29 cellular contexts compared by ENCODE assay signal in the genomic region with DNA sequence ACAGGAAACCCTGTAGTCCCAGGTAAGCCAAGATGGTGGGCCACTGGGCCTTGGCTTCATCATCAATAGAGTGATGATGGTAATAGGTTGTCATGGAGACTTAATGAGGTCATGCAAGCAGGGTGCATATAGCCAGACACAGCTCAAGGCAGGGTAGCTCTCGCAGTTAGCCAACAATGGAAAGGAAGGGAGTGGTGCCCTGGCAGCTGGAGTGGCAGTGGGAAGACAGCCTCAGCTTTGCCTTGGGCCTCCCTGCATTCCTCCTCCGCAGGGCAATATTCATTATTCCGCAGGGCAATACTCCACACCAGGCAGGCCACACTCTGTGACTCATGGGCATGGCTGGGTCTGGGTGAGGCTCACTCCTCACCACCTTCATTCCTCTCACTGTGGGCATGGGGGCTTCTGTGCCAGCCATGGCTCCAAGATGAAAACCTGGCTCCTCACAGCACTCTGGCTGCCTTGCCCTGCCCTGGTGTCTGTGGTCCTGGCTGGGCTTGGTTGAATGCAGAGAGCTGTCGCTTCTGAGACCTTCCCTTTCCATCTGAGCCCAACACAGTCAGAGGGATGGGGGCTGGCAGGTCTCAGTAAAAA.
"Had no signal": no experiment of that assay in that cellular context is flagged by ENCODE, and none has a peak within 500 bp of the region (broad histone marks: within the 10 kb centered on the region; RNA-seq: fewer than 3 reads in every experiment).

No MANE protein-coding gene starts in this region.

- H3K9me3 Mint-ChIP-seq: activated CD4-positive, alpha-beta memory T cell treated with anti-CD3 and anti-CD28 coated beads, Interleukin-2, amount 10 ng/mL, durations not matched to agents 7 days and 5 days; activated CD4-positive, alpha-beta T cell treated with anti-CD3 and anti-CD28 coated beads, Interleukin-2, amount 10 ng/mL, durations not matched to agents 7 days and 5 days; activated naive CD4-positive, alpha-beta T cell treated with anti-CD3 and anti-CD28 coated beads, Interleukin-2, amount 10 ng/mL, durations not matched to agents 7 days and 5 days; mesothelial cell of epicardium; stimulated activated memory B cell treated with anti-CD40 and anti-IgM and Interleukin-4, amounts not matched to agents 10 μg/mL and 1 μg/mL and 100 μg/mL, for 72 hours; stimulated activated naive CD8-positive, alpha-beta T cell treated with anti-CD3 and anti-CD28 coated beads, Interleukin-15, amount 100 ng/mL, for 72 hours; WTC11 had no signal

- H3K4me3 ChIP-seq: ovary, upper lobe of right lung had no signal

- H3K4me1 Mint-ChIP-seq: activated CD4-positive, alpha-beta memory T cell treated with anti-CD3 and anti-CD28 coated beads, Interleukin-2, amount 10 ng/mL, durations not matched to agents 7 days and 5 days; activated CD4-positive, alpha-beta T cell treated with anti-CD3 and anti-CD28 coated beads, Interleukin-2, amount 10 ng/mL, durations not matched to agents 7 days and 5 days; activated naive CD4-positive, alpha-beta T cell treated with anti-CD3 and anti-CD28 coated beads, Interleukin-2, amount 10 ng/mL, durations not matched to agents 7 days and 5 days; stimulated activated memory B cell treated with anti-CD40 and anti-IgM and Interleukin-4, amounts not matched to agents 10 μg/mL and 1 μg/mL and 100 μg/mL, for 72 hours; stimulated activated naive CD8-positive, alpha-beta T cell treated with anti-CD3 and anti-CD28 coated beads, Interleukin-15, amount 100 ng/mL, for 72 hours; T-helper 17 cell had no signal

- H3K27ac Mint-ChIP-seq: activated CD4-positive, alpha-beta memory T cell treated with anti-CD3 and anti-CD28 coated beads, Interleukin-2, amount 10 ng/mL, durations not matched to agents 7 days and 5 days; activated CD4-positive, alpha-beta T cell treated with anti-CD3 and anti-CD28 coated beads, Interleukin-2, amount 10 ng/mL, durations not matched to agents 7 days and 5 days; activated naive CD4-positive, alpha-beta T cell treated with anti-CD3 and anti-CD28 coated beads, Interleukin-2, amount 10 ng/mL, durations not matched to agents 7 days and 5 days; mesothelial cell of epicardium; naive B cell; nephron progenitor cell; progenitor cell of endocrine pancreas; stimulated activated memory B cell treated with anti-CD40 and anti-IgM and Interleukin-4, amounts not matched to agents 10 μg/mL and 1 μg/mL and 100 μg/mL, for 72 hours; stimulated activated naive CD8-positive, alpha-beta T cell treated with anti-CD3 and anti-CD28 coated beads, Interleukin-15, amount 100 ng/mL, for 72 hours; T-helper 17 cell; WTC11 had no signal

- H3K27ac ChIP-seq: brain microvascular endothelial cell, neutrophil, ovary, upper lobe of right lung had no signal

- H3K36me3 Mint-ChIP-seq: activated naive CD4-positive, alpha-beta T cell treated with anti-CD3 and anti-CD28 coated beads, Interleukin-2, amount 10 ng/mL, durations not matched to agents 7 days and 5 days; mesothelial cell of epicardium; naive B cell; stimulated activated memory B cell treated with anti-CD40 and anti-IgM and Interleukin-4, amounts not matched to agents 10 μg/mL and 1 μg/mL and 100 μg/mL, for 72 hours; WTC11 had no signal

- DNase-seq: activated CD4-positive, alpha-beta memory T cell treated with anti-CD3 and anti-CD28 coated beads, Interleukin-2, amount 10 ng/mL, durations not matched to agents 7 days and 5 days; activated CD4-positive, alpha-beta T cell treated with anti-CD3 and anti-CD28 coated beads for 1 hour; activated CD4-positive, alpha-beta T cell treated with anti-CD3 and anti-CD28 coated beads, Interleukin-2, amount 10 ng/mL, durations not matched to agents 7 days and 5 days; activated gamma-delta T cell; activated naive CD4-positive, alpha-beta T cell treated with anti-CD3 and anti-CD28 coated beads, Interleukin-2, amount 10 ng/mL, durations not matched to agents 7 days and 5 days; amniotic stem cell; brain microvascular endothelial cell; caudate nucleus; cortex of kidney; foreskin fibroblast; left ventricle myocardium superior; mammary epithelial cell; naive B cell; nephron progenitor cell; ovary; small intestine; stimulated activated CD4-positive, alpha-beta T cell treated with anti-CD3 and anti-CD28 coated beads, Interleukin-4, amount 100 ng/mL, for 24 hours; stimulated activated naive CD8-positive, alpha-beta T cell treated with anti-CD3 and anti-CD28 coated beads, Interleukin-15, amount 100 ng/mL, for 72 hours; substantia nigra; T-helper 17 cell; T1000; upper lobe of right lung had no signal

- H3K27me3 Mint-ChIP-seq: activated CD4-positive, alpha-beta T cell treated with anti-CD3 and anti-CD28 coated beads, Interleukin-2, amount 10 ng/mL, durations not matched to agents 7 days and 5 days had no signal

- ATAC-seq: left ventricle myocardium superior; sciatic nerve; SK-N-SH treated with all-trans-retinoic acid at 6 μM for 48 hours; stimulated activated memory B cell treated with anti-CD40 and anti-IgM and Interleukin-4, amounts not matched to agents 10 μg/mL and 1 μg/mL and 100 μg/mL, for 72 hours; stimulated activated naive CD8-positive, alpha-beta T cell treated with anti-CD3 and anti-CD28 coated beads, Interleukin-15, amount 100 ng/mL, for 72 hours; T-helper 17 cell; upper lobe of right lung; WTC11 had no signal

- H3K4me3 Mint-ChIP-seq: activated CD4-positive, alpha-beta memory T cell treated with anti-CD3 and anti-CD28 coated beads, Interleukin-2, amount 10 ng/mL, durations not matched to agents 7 days and 5 days; activated CD4-positive, alpha-beta T cell treated with anti-CD3 and anti-CD28 coated beads, Interleukin-2, amount 10 ng/mL, durations not matched to agents 7 days and 5 days; activated naive CD4-positive, alpha-beta T cell treated with anti-CD3 and anti-CD28 coated beads, Interleukin-2, amount 10 ng/mL, durations not matched to agents 7 days and 5 days; mesothelial cell of epicardium; naive B cell; nephron progenitor cell; stimulated activated memory B cell treated with anti-CD40 and anti-IgM and Interleukin-4, amounts not matched to agents 10 μg/mL and 1 μg/mL and 100 μg/mL, for 72 hours; stimulated activated naive CD8-positive, alpha-beta T cell treated with anti-CD3 and anti-CD28 coated beads, Interleukin-15, amount 100 ng/mL, for 72 hours; T-helper 17 cell; WTC11 had no signal

- H3K4me1 ChIP-seq: upper lobe of right lung had no signal

- H3K27me3 ChIP-seq: neutrophil, ovary, upper lobe of right lung had no signal

- H3K9me3 ChIP-seq: neutrophil, ovary, upper lobe of right lung had no signal

- H3K36me3 ChIP-seq: brain microvascular endothelial cell, neutrophil, ovary, upper lobe of right lung had no signal
